14 cellular contexts compared by ENCODE assay signal in the genomic region with DNA sequence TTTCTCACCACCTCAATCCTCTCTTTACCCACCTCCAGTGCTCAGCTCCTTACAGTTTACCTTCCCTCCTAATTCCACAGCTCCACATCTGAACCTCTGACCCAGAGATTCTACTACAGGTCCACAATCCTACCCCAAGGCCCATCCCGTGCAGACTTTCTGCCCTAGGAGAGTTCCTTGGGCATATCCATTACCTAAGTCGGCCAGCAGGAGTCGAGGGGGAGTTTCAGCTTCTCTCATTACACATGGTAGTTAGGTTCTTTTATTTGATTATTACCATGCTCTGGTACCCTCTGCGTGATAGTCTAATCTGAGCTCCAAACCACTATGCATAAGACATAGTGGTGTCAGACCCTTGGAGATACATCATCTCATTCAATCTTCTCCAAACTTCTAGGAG.
DNase-seq lines count a peak whose midpoint lies in the region; ATAC-seq, FAIRE-seq and TF ChIP-seq lines count a peak whose summit lies in the region.
"Had no signal": no experiment of that assay in that cellular context is flagged by ENCODE, and none has a peak within 500 bp of the region (broad histone marks: within the 10 kb centered on the region; RNA-seq: fewer than 3 reads in every experiment).

No MANE protein-coding gene starts in this region.

- no peak for FAIRE-seq in keratinocyte (lab: Jason Lieb, UNC)

- DNase-seq in H7 (peak; percentile 9), brain microvascular endothelial cell (no peak), keratinocyte (ENCODE audit: low read depth, low spot score) (no peak), A172 (ENCODE audit: low spot score) (no peak), NCI-H526 (lab: John Stamatoyannopoulos, UW) (no peak), adrenal gland (no peak)
- DNase-seq: gastrocnemius medialis, NCI-H1092, SHP77, T-helper 2 cell had no signal

- H2AFZ ChIP-seq in ACC112 (ENCODE audit: low read length, unreplicated experiment) (no peak overlapping the region), keratinocyte (ENCODE audit: control insufficient read depth, low read length) (no peak overlapping the region)

- H3K9ac ChIP-seq in keratinocyte (ENCODE audit: control insufficient read depth, extremely low read depth, insufficient read depth, low read length) = no peak overlapping the region

- H3K4me3 ChIP-seq in ACC112 (ENCODE audit: low read depth, low read length) (no peak overlapping the region), H7 (ENCODE audit: insufficient read depth, low read depth, low read length) (no peak overlapping the region), brain microvascular endothelial cell (ENCODE audit: low read depth, low read length) (no peak overlapping the region), keratinocyte (ENCODE audit: control insufficient read depth in 2 of 3, extremely low read depth in 1 of 3, insufficient read depth in 2 of 3, low read depth in 1 of 3, low read length in 3 of 3) (no peak overlapping the region), gastroesophageal sphincter (no peak overlapping the region), adrenal gland (no peak overlapping the region)
- H3K4me3 ChIP-seq: gastrocnemius medialis had no signal

- H3K36me3 ChIP-seq in ACC112 (ENCODE audit: insufficient read depth, low read length) (peaks cover 59% of the 10 kb centered on the region), H7 (replicated peaks; ENCODE audit: control insufficient read depth, insufficient read depth, low read length) (no peaks in the 10 kb centered on the region), brain microvascular endothelial cell (replicated peaks) (peaks cover 33% of the 10 kb centered on the region), keratinocyte (ENCODE audit: control insufficient read depth in 2 of 2, extremely low read depth in 1 of 2, insufficient read depth in 2 of 2, low read length in 2 of 2) (peaks cover 8 to 16% of the 10 kb centered on the region in 2 experiments), gastroesophageal sphincter (peaks cover 0 to 25% of the 10 kb centered on the region in 2 donors), adrenal gland (replicated peaks in 1 of 2) (no peaks in the 10 kb centered on the region)

- H3K9me3 ChIP-seq in keratinocyte (ENCODE audit: control insufficient read depth, low read depth, low read length) = no peaks in the 10 kb centered on the region
- H3K9me3 ChIP-seq in gastroesophageal sphincter = no peaks in the 10 kb centered on the region
- H3K9me3 ChIP-seq in adrenal gland (replicated peaks in 1 of 3) = no peaks in the 10 kb centered on the region
- H3K9me3 ChIP-seq: gastrocnemius medialis had no signal

- peak; percentile 45 for TF ChIP-seq CTCF in brain microvascular endothelial cell (IDR thresholded peaks at IDR 0.05; ENCODE audit: low read depth, low read length, missing control alignments)
- peak; percentile 3 to 41 (median 10) for TF ChIP-seq CTCF in keratinocyte (optimal IDR thresholded peaks at IDR 0.05 in 1 of 3, IDR thresholded peaks at IDR 0.05 in 1 of 3, conservative IDR thresholded peaks at IDR 0.05 in 1 of 3; ENCODE audit: extremely low read depth in 1 of 3, insufficient read depth in 2 of 3, low read length in 3 of 3)
- no peak for TF ChIP-seq CTCF in gastroesophageal sphincter (IDR thresholded peaks at IDR 0.05)
- TF ChIP-seq CTCF in adrenal gland (IDR thresholded peaks at IDR 0.05) = no peak

- no peak overlapping the region for H3K4me2 ChIP-seq in keratinocyte (ENCODE audit: control insufficient read depth, extremely low read depth, insufficient read depth, low read depth, low read length)

- no peaks in the 10 kb centered on the region for H3K27me3 ChIP-seq in ACC112 (ENCODE audit: insufficient read depth, low read length)
- no peaks in the 10 kb centered on the region for H3K27me3 ChIP-seq in H7 (ENCODE audit: control insufficient read depth, insufficient read depth, low read length)
- H3K27me3 ChIP-seq in brain microvascular endothelial cell (replicated peaks) = no peaks in the 10 kb centered on the region
- no peaks in the 10 kb centered on the region for H3K27me3 ChIP-seq in keratinocyte (ENCODE audit: control insufficient read depth, extremely low read depth, insufficient read depth, low read length)
- H3K27me3 ChIP-seq in gastroesophageal sphincter = no peaks in the 10 kb centered on the region
- no peaks in the 10 kb centered on the region for H3K27me3 ChIP-seq in adrenal gland
- H3K27me3 ChIP-seq: gastrocnemius medialis had no signal

- in situ Hi-C loops in brain microvascular endothelial cell (cut with HindIII; ENCODE audit: low pct_ligation_motif_present, low sequenced_read_pairs) = no loop called here

- H3K4me1 ChIP-seq in ACC112 (ENCODE audit: control insufficient read depth, insufficient read depth, low read length, unreplicated experiment) (peaks cover 86% of the 10 kb centered on the region), keratinocyte (ENCODE audit: control insufficient read depth, extremely low read depth, insufficient read depth, low read length) (peaks cover 7% of the 10 kb centered on the region), gastroesophageal sphincter (peaks cover 0 to 9% (median 0%) of the 10 kb centered on the region in 3 donors), adrenal gland (replicated peaks in 1 of 2) (no peaks in the 10 kb centered on the region)

- no peak for TF ChIP-seq EP300 in gastroesophageal sphincter (IDR thresholded peaks at IDR 0.05)

- intact Hi-C loops in adrenal gland (cut with DNase I) = no loop called here

- no peak for ATAC-seq in gastroesophageal sphincter
- ATAC-seq: activated T-helper 17 cell treated with anti-CD3 and anti-CD28 coated beads, Interleukin-2, amount 50 U/mL, for 72 hours; gastrocnemius medialis; natural killer cell treated with Interleukin-12 subunit alpha and Interleukin-12 subunit beta and Interleukin-15 and Interleukin-18, amount 100 ng/mL, for 72 hours had no signal

- H3K79me2 ChIP-seq in ACC112 (ENCODE audit: control insufficient read depth, insufficient read depth, low read length, unreplicated experiment) (peaks cover 70% of the 10 kb centered on the region), keratinocyte (ENCODE audit: control insufficient read depth, insufficient read depth, low read length) (peaks cover 4% of the 10 kb centered on the region)

- dilution Hi-C loops in keratinocyte (cut with MboI; ENCODE audit: extremely low pct_ligation_motif_present, low sequenced_read_pairs) = no loop called here

- H3K9me1 ChIP-seq in keratinocyte (ENCODE audit: control insufficient read depth, extremely low read depth, insufficient read depth, low read length) = no peaks in the 10 kb centered on the region

- 87 to 100% methylated on average over 2 to 4 of the region's 4 CpGs for WGBS in gastroesophageal sphincter (ENCODE audit: low coverage in 1 of 2), 2 donors
- WGBS in adrenal gland, 4 donors = 81 to 97% (median 87%) methylated on average over 4 of the region's 4 CpGs

- TF ChIP-seq POLR2A in gastroesophageal sphincter (IDR thresholded peaks at IDR 0.05) (no peak), adrenal gland (IDR thresholded peaks at IDR 0.05) (no peak)

- no peaks in the 10 kb centered on the region for H4K20me1 ChIP-seq in keratinocyte (ENCODE audit: control insufficient read depth, extremely low read depth, insufficient read depth, low read length)

- H3K27ac ChIP-seq in ACC112 (ENCODE audit: low read depth, low read length) (peak overlapping the region; percentile 52; the same call in 1 of the 2 replicates), brain microvascular endothelial cell (no peak overlapping the region), keratinocyte (ENCODE audit: control insufficient read depth, insufficient read depth, low read length) (no peak overlapping the region), gastroesophageal sphincter (no peak overlapping the region), adrenal gland (no peak overlapping the region)
- H3K27ac ChIP-seq: gastrocnemius medialis had no signal

Comparison
In these comparisons a context has a peak if more than half of its experiments do, and no peak if none do; other contexts are left out.
1. CTCF ChIP-seq: peak in brain microvascular endothelial cell (single experiment) and keratinocyte (3 of 3); none in gastroesophageal sphincter (0 of 4) and adrenal gland (0 of 6).